18 cellular contexts compared by ENCODE assay signal in the genomic region with DNA sequence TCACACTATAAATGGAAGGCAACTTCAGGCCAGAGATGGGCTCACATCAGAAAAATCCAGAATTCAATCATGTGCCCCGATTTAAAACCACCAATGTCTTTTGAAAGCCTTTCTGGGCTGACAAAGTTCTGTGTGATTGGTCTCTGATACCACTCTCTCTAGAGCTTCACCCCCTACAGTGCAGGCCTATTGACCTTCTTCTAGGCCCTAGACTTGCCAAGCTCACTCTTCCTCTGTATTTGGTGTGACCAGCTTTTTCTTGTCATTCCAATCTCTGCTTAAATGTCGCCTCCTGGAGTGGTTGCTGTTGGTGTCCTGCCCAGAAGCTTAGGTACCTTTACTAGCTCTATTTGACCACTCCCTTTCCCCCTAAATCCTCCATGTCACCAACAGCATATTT.
"Had no signal": no experiment of that assay in that cellular context is flagged by ENCODE, and none has a peak within 500 bp of the region (broad histone marks: within the 10 kb centered on the region; RNA-seq: fewer than 3 reads in every experiment).

No MANE protein-coding gene starts in this region.

- H3K36me3 ChIP-seq: brain microvascular endothelial cell, lower lobe of right lung, right lobe of liver, upper lobe of left lung had no signal

- H3K4me3 Mint-ChIP-seq: activated T-cell treated with anti-CD3 and anti-CD28 coated beads, Interleukin-2, amount 50 U/mL, for 4 hours; mesothelial cell of epicardium; neural crest cell; stimulated activated naive CD8-positive, alpha-beta T cell treated with anti-CD3 and anti-CD28 coated beads, Interleukin-15, amount 100 ng/mL, for 72 hours had no signal

- ATAC-seq: foreskin keratinocyte, left cardiac atrium, lower lobe of right lung had no signal

- H3K27ac ChIP-seq: brain microvascular endothelial cell, foreskin keratinocyte, lower lobe of right lung, right lobe of liver, upper lobe of left lung had no signal

- H3K27me3 ChIP-seq: brain microvascular endothelial cell, foreskin keratinocyte, right lobe of liver, upper lobe of left lung had no signal

- H3K4me2 ChIP-seq: smooth muscle cell had no signal

- H3K4me3 ChIP-seq: lower lobe of right lung, right lobe of liver, smooth muscle cell, upper lobe of left lung had no signal

- H3K9me3 ChIP-seq: lower lobe of right lung, right lobe of liver, upper lobe of left lung had no signal

- DNase-seq: activated CD4-positive, CD25-positive, alpha-beta regulatory T cell treated with anti-CD3 and anti-CD28 coated beads, Interleukin-2, amount 50 U/mL, for 72 hours; activated gamma-delta T cell; activated T-cell treated with anti-CD3 and anti-CD28 coated beads, Interleukin-2, amount 50 U/mL, for 4 hours; anterior cingulate cortex; brain microvascular endothelial cell; cerebellar nuclear complex; effector CD8-positive, alpha-beta T cell; foreskin keratinocyte; glutamatergic neuron; left cardiac atrium; lower lobe of right lung; right lobe of liver; stimulated activated naive CD8-positive, alpha-beta T cell treated with anti-CD3 and anti-CD28 coated beads, Interleukin-15, amount 100 ng/mL, for 72 hours; T-helper 9 cell; upper lobe of left lung had no signal

- H3K4me1 ChIP-seq: lower lobe of right lung, right lobe of liver, upper lobe of left lung had no signal

- H3K27ac Mint-ChIP-seq: mesothelial cell of epicardium; stimulated activated naive CD8-positive, alpha-beta T cell treated with anti-CD3 and anti-CD28 coated beads, Interleukin-15, amount 100 ng/mL, for 72 hours had no signal

- H3K27me3 Mint-ChIP-seq: stimulated activated naive CD8-positive, alpha-beta T cell treated with anti-CD3 and anti-CD28 coated beads, Interleukin-15, amount 100 ng/mL, for 72 hours had no signal
